In genomic region chr17:40443988-40444899, GRCh38 we compare ENCODE assay signal across 8 cellular contexts. TPM values are rescaled to one million over a fixed set of nuclear protein-coding genes. Genes with fewer than 3 reads are reported as not detected.
A peak's percentile ranks its signal among the peaks of the same experiment; 100 is the strongest.
DNase-seq lines count a peak whose midpoint lies in the region; ATAC-seq and TF ChIP-seq lines count a peak whose summit lies in the region.

No MANE protein-coding gene starts in this region.

- POLR2A ChIA-PET in HEK293 (lab: Yijun Ruan, JAX): interaction anchor here (0.7 to 2.2 kb wide), 4 partner anchors 27 to 89 kb away, joined by 3 to 13 read pairs (median 6); partner anchors contain the start of gene TOP2A

- TF ChIP-seq CTCF in HEK293 (tag by site-specific recombination; IDR thresholded peaks at IDR 0.05) (no peak), gastrocnemius medialis (IDR thresholded peaks at IDR 0.05 in 4 of 5, conservative IDR thresholded peaks at IDR 0.05 in 1 of 5) (peak in 2 of 5 experiments; percentile 4 to 8)

- in situ Hi-C loops in gastrocnemius medialis (cut with MboI; ENCODE audit: low sequenced_read_pairs in 4 of 4): loop anchor here (5.0 to 25.0 kb wide), 3 partner anchors 88 to 93 kb away; no protein-coding TSS in a partner anchor

- H3K27ac ChIP-seq in HEK293 (ENCODE audit: extremely low read depth, low read depth, low read length): no peak overlapping the region
- peak overlapping the region; percentile 48 to 82 (median 78) for H3K27ac ChIP-seq in gastrocnemius medialis

- intact Hi-C loops in gastrocnemius medialis (cut with DNase I; ENCODE audit: low total_unique reads): loop anchor here (1.0 to 5.0 kb wide), 3 partner anchors 33 to 116 kb away; no protein-coding TSS in a partner anchor

- CTCF ChIA-PET in HEK293 (lab: Yijun Ruan, JAX): interaction anchor here (0.6 to 9.9 kb wide), 22 partner anchors 11 to 362 kb away, joined by 3 to 194 read pairs (median 4); no protein-coding TSS in a partner anchor

- DNase-seq in activated CD4-positive, alpha-beta T cell treated with anti-CD3 and anti-CD28 coated beads, Interleukin-2, amount 50 U/mL, for 48 hours: peak; percentile 39
- DNase-seq in foreskin melanocyte: peak; percentile 16
- DNase-seq in gastrocnemius medialis: no peak
- DNase-seq in CD1c-positive myeloid dendritic cell (ENCODE audit: extremely low spot score): no peak
- no peak for DNase-seq in effector CD8-positive, alpha-beta T cell (lab: John Stamatoyannopoulos, UW)
- DNase-seq in cortex of kidney (lab: John Stamatoyannopoulos, UW): no peak

- ATAC-seq in gastrocnemius medialis (no peak), GM21576 (IDR thresholded peaks at IDR 0.05; ENCODE audit: unreplicated experiment) (no peak)

- H3K9me3 ChIP-seq in HEK293 (ENCODE audit: control insufficient read depth, insufficient read depth, low read depth, low read length) (no peaks in the 10 kb centered on the region), gastrocnemius medialis (no peaks in the 10 kb centered on the region)

- TF ChIP-seq POLR2A in gastrocnemius medialis (IDR thresholded peaks at IDR 0.05): no peak

- H3K4me3 ChIP-seq in HEK293 (ENCODE audit: low read depth, low read length): no peak overlapping the region
- H3K4me3 ChIP-seq in gastrocnemius medialis: peak overlapping the region; percentile 49 to 64 (median 56)

- H3K36me3 ChIP-seq in HEK293 (ENCODE audit: control insufficient read depth in 2 of 2, insufficient read depth in 1 of 2, low read length in 2 of 2) (no peaks in the 10 kb centered on the region), gastrocnemius medialis (no peaks in the 10 kb centered on the region)

- H3K4me1 ChIP-seq in HEK293 (ENCODE audit: control insufficient read depth, insufficient read depth, low read length): no peaks in the 10 kb centered on the region; the same call in 1 of the 2 replicates
- H3K4me1 ChIP-seq in gastrocnemius medialis: peaks cover 15 to 22% of the 10 kb centered on the region in 2 donors

- peaks cover 0 to 2% (median 0%) of the 10 kb centered on the region in 3 donors for H3K27me3 ChIP-seq in gastrocnemius medialis

TF ChIP-seq in HEK293, 187 proteins besides CTCF, POLR2A, EP300 and RAD21 (continues in another document):
- TF ChIP-seq ZNF645 (tag by site-specific recombination; IDR thresholded peaks at IDR 0.05) (no peak), ZBTB10 (tag by site-specific recombination; IDR thresholded peaks at IDR 0.05) (0 out of 2 replicates have a peak, but pooled peaks have one; percentile 15), ZNF548 (tag by site-specific recombination; IDR thresholded peaks at IDR 0.05) (no peak), ZIC2 (tag by site-specific recombination; IDR thresholded peaks at IDR 0.05) (peak; percentile 5; the same call in 1 of the 2 replicates), ZNF692 (tag by site-specific recombination; IDR thresholded peaks at IDR 0.05) (no peak), ZFHX2 (tag by site-specific recombination; conservative IDR thresholded peaks at IDR 0.05) (0 out of 2 replicates have a peak, but pooled peaks have one; percentile 9), ZNF169 (tag by site-specific recombination; IDR thresholded peaks at IDR 0.05) (no peak), SCRT2 (tag by site-specific recombination; IDR thresholded peaks at IDR 0.05) (peak; percentile 84), ZBTB26 (tag by site-specific recombination; optimal IDR thresholded peaks at IDR 0.05) (peak; percentile 0), ZNF335 (tag by site-specific recombination; conservative IDR thresholded peaks at IDR 0.05) (peak; percentile 6; the same call in 1 of the 2 replicates), ZFP69B (tag by site-specific recombination; IDR thresholded peaks at IDR 0.05) (no peak), ZNF670 (tag by site-specific recombination; IDR thresholded peaks at IDR 0.05; ENCODE audit: low read depth) (no peak), ZNF549 (tag by site-specific recombination; IDR thresholded peaks at IDR 0.05) (no peak), KLF16 (tag by site-specific recombination; IDR thresholded peaks at IDR 0.05) (no peak), ZNF449 (tag by site-specific recombination; IDR thresholded peaks at IDR 0.05) (no peak), ZBTB48 (tag by site-specific recombination; IDR thresholded peaks at IDR 0.05) (peak; percentile 77; the same call in 1 of the 2 replicates), ZNF350 (tag by site-specific recombination; IDR thresholded peaks at IDR 0.05) (no peak)

RNA-seq across cellular contexts. Expression of gene IGFBP4, which starts 1.0 kb away (rescaled TPM):
- total RNA-seq in gastrocnemius medialis: 10 to 100 TPM; 14.5 to 56.8 (median 36.5) TPM

RNA-seq across cellular contexts. Expression of gene TOP2A, which starts 26.5 kb away (rescaled TPM):
- total RNA-seq in gastrocnemius medialis: 1 to 10 TPM in 2 of 4 donors, under 1 TPM in 2; 0.26 to 1.6 (median 1.0) TPM

RNA-seq across cellular contexts. Expression of gene TNS4, which starts 57.2 kb away (rescaled TPM):
- total RNA-seq in gastrocnemius medialis: under 1 TPM in 1 of 4 donors, not detected in 3; 0.18 TPM

Comparison
In these comparisons a context has a peak if more than half of its experiments do, and no peak if none do; other contexts are left out.
1. DNase-seq: peak in activated CD4-positive, alpha-beta T cell treated with anti-CD3 and anti-CD28 coated beads, Interleukin-2, amount 50 U/mL, for 48 hours (2 of 2) and foreskin melanocyte (single experiment); none in gastrocnemius medialis (0 of 2), CD1c-positive myeloid dendritic cell (single experiment), effector CD8-positive, alpha-beta T cell (single experiment) and cortex of kidney (single experiment).